10 cellular contexts compared by ENCODE assay signal in the genomic region with DNA sequence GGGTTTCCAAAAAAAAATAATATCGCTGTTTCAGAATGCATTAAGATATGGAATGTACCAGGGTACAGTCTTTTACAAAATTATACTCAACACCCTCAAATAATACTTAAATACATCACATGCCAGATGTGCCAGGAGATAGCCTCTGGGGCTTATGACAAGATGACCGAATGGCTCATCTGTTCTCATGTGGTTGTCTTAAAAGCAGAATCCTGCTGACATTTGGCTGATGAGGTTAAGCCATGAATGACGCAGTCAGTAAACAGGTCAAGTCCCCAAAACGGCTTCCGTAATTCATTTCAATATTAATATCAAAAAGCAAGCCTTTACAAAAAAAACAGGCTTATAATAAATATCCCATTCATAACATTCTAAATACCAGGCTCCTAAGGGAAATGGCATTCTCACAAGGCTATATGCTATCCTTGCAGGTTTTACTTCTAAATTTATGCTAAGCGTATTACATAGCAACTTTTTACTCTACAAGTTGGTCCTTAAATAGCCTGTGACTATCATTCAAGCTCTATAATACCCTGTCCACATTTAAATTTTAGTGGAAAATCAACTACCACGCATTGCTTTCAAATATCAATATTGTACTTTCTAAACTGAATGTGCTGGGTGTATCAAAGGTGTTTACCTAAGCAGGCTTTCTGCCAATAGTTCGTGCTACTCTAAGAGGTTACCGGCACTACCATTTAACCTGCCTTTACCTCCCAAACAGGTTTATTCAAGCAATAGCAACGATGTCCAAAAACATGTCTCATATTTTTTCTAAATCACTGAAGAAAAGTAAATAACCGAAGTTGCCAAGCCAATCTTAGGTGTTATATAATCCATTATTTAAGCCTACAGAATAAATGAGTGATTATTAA. TPM values are rescaled to one million over a fixed set of nuclear protein-coding genes. Genes with fewer than 3 reads are reported as not detected.
A peak's percentile ranks its signal among the peaks of the same experiment; 100 is the strongest.
DNase-seq lines count a peak whose midpoint lies in the region; ATAC-seq and TF ChIP-seq lines count a peak whose summit lies in the region.
"Had no signal": no experiment of that assay in that cellular context is flagged by ENCODE, and none has a peak within 500 bp of the region (broad histone marks: within the 10 kb centered on the region; RNA-seq: fewer than 3 reads in every experiment).

No MANE protein-coding gene starts in this region.

- no peak overlapping the region for H4K91ac ChIP-seq in neuronal stem cell (ENCODE audit: low read depth, low read length, poor library complexity)

- H3K23ac ChIP-seq in neuronal stem cell (ENCODE audit: low read depth, low read length, poor library complexity): no peak overlapping the region

- H2BK120ac ChIP-seq in neuronal stem cell (ENCODE audit: low read depth, low read length): no peak overlapping the region

- peak in 2 of 4 donors; percentile 58 to 84 for TF ChIP-seq EP300 in upper lobe of left lung (IDR thresholded peaks at IDR 0.05)

- no peak overlapping the region for H3K4me3 ChIP-seq in cardiac muscle cell
- H3K4me3 ChIP-seq in adrenal gland: no peak overlapping the region
- no peak overlapping the region for H3K4me3 ChIP-seq in upper lobe of left lung
- H3K4me3 ChIP-seq in neuronal stem cell (ENCODE audit: low read length in 2 of 2): no peak overlapping the region

- no peaks in the 10 kb centered on the region for H3K27me3 ChIP-seq in cardiac muscle cell
- H3K27me3 ChIP-seq in adrenal gland: no peaks in the 10 kb centered on the region
- H3K27me3 ChIP-seq in upper lobe of left lung: no peaks in the 10 kb centered on the region
- H3K27me3 ChIP-seq in neuronal stem cell (ENCODE audit: control insufficient read depth in 3 of 3, insufficient read depth in 3 of 3, low read depth in 1 of 3, low read length in 3 of 3): no peaks in the 10 kb centered on the region

- DNase-seq in cardiac muscle cell (ENCODE audit: low read depth in 1 of 2, low spot score in 1 of 2) (no peak), Right ventricle myocardium superior (no peak), adrenal gland (no peak), left lobe of liver (ENCODE audit: low spot score) (no peak), upper lobe of left lung (no peak), OCI-M1 (lab: John Stamatoyannopoulos, UW) (no peak), neuronal stem cell (ENCODE audit: low spot score) (no peak)
- DNase-seq: activated CD4-positive, alpha-beta T cell treated with anti-CD3 and anti-CD28 coated beads for 36 hours; NCI-H2107 had no signal

- H3K36me3 ChIP-seq in cardiac muscle cell (no peaks in the 10 kb centered on the region), adrenal gland (replicated peaks in 1 of 2) (no peaks in the 10 kb centered on the region), upper lobe of left lung (no peaks in the 10 kb centered on the region), neuronal stem cell (replicated peaks in 1 of 2; ENCODE audit: control insufficient read depth in 2 of 2, insufficient read depth in 2 of 2, low read length in 2 of 2) (no peaks in the 10 kb centered on the region)

- no peak overlapping the region for H4K8ac ChIP-seq in neuronal stem cell (ENCODE audit: low read depth, low read length)

- H2BK5ac ChIP-seq in neuronal stem cell (ENCODE audit: low read length): no peak overlapping the region

- peaks cover 11% of the 10 kb centered on the region for H3K79me1 ChIP-seq in neuronal stem cell (ENCODE audit: low read depth, low read length)

- TF ChIP-seq CTCF in cardiac muscle cell (IDR thresholded peaks at IDR 0.05; ENCODE audit: low read depth, low read length) (no peak), adrenal gland (IDR thresholded peaks at IDR 0.05) (no peak), upper lobe of left lung (IDR thresholded peaks at IDR 0.05) (no peak)

- H3K4ac ChIP-seq in neuronal stem cell (ENCODE audit: low read length): no peak overlapping the region

- no peak overlapping the region for H3K18ac ChIP-seq in neuronal stem cell (ENCODE audit: low read length)

- H3K4me1 ChIP-seq in cardiac muscle cell (ENCODE audit: low read depth) (peaks cover 3% of the 10 kb centered on the region), adrenal gland (replicated peaks in 1 of 2) (peaks cover 28 to 55% of the 10 kb centered on the region in 2 donors), upper lobe of left lung (peaks cover 53 to 89% (median 74%) of the 10 kb centered on the region in 4 donors), neuronal stem cell (ENCODE audit: control insufficient read depth in 2 of 2, insufficient read depth in 1 of 2, low read depth in 1 of 2, low read length in 2 of 2) (peaks cover 0 to 3% of the 10 kb centered on the region in 2 donors)

- H3K9me3 ChIP-seq in cardiac muscle cell (ENCODE audit: low read depth): no peaks in the 10 kb centered on the region
- no peaks in the 10 kb centered on the region for H3K9me3 ChIP-seq in adrenal gland (replicated peaks in 1 of 3)
- H3K9me3 ChIP-seq in upper lobe of left lung: no peaks in the 10 kb centered on the region
- H3K9me3 ChIP-seq in neuronal stem cell (replicated peaks in 1 of 2; ENCODE audit: control insufficient read depth in 2 of 2, insufficient read depth in 1 of 2, low read depth in 1 of 2, low read length in 2 of 2): peaks cover 0 to 4% of the 10 kb centered on the region in 2 donors

- H3K14ac ChIP-seq in neuronal stem cell (ENCODE audit: low read length): no peak overlapping the region

- H3K9ac ChIP-seq in neuronal stem cell (ENCODE audit: low read depth, low read length, poor library complexity): no peak overlapping the region

- H3K4me2 ChIP-seq in neuronal stem cell (ENCODE audit: insufficient read depth, low read length, poor library complexity, severe bottlenecking): no peak overlapping the region

- TF ChIP-seq POLR2A in adrenal gland (IDR thresholded peaks at IDR 0.05): no peak
- no peak for TF ChIP-seq POLR2A in upper lobe of left lung (IDR thresholded peaks at IDR 0.05)

- WGBS in adrenal gland, 4 donors: 65 to 68% (median 66%) methylated on average over 11 of the region's 11 CpGs
- WGBS in upper lobe of left lung, 2 donors: 69 to 75% methylated on average over 11 of the region's 11 CpGs
- no CpG with 5 or more reads among the region's 11 CpGs for WGBS in neuronal stem cell (ENCODE audit: extremely low coverage in 2 of 2, insufficient read length in 2 of 2, insufficient replicate concordance in 1 of 2), 2 donors

- ATAC-seq in Right ventricle myocardium superior (ENCODE audit: poor library complexity) (no peak), left lobe of liver (peak; percentile 67), upper lobe of left lung (ENCODE audit: low FRiP score in 2 of 2) (no peak), HG03442 (IDR thresholded peaks at IDR 0.05; ENCODE audit: unreplicated experiment) (no peak)
- ATAC-seq: activated CD4-positive, alpha-beta T cell treated with anti-CD3 and anti-CD28 coated beads for 36 hours had no signal

- intact Hi-C loops in Right ventricle myocardium superior (cut with DNase I): no loop called here
- intact Hi-C loops in adrenal gland (cut with DNase I): no loop called here

- H2AK5ac ChIP-seq in neuronal stem cell (ENCODE audit: low read depth, low read length): no peak overlapping the region

- H3K27ac ChIP-seq in cardiac muscle cell (peak overlapping the region; percentile 4), adrenal gland (peak overlapping the region; percentile 56 to 88 (median 72)), upper lobe of left lung (peak overlapping the region; percentile 57 to 74 (median 59)), neuronal stem cell (replicated peaks; ENCODE audit: low read length) (no peak overlapping the region)

- H2AFZ ChIP-seq in neuronal stem cell (ENCODE audit: low read length): no peak overlapping the region

- no peak overlapping the region for H2BK12ac ChIP-seq in neuronal stem cell (ENCODE audit: low read length)

- no peak overlapping the region for H2BK15ac ChIP-seq in neuronal stem cell (ENCODE audit: low read length)

RNA-seq across cellular contexts. Expression of a gene that starts 15.6 kb away (rescaled TPM):
- total RNA-seq in cardiac muscle cell (17.5 and 24.5 TPM in 2 replicates), Right ventricle myocardium superior (9.0 TPM), adrenal gland (10 to 100 TPM; 16.7 to 40.3 (median 23.0) TPM), left lobe of liver (13.5 TPM), upper lobe of left lung (10 to 100 TPM; 33.0 to 54.4 (median 45.9) TPM)
- polyA plus RNA-seq in cardiac muscle cell (11.9 and 18.5 TPM in 2 replicates), adrenal gland (10 to 100 TPM in 2 of 3 donors, 1 to 10 TPM in 1; 8.9 to 16.7 (median 14.8) TPM)
- polyA plus RNA-seq in neuronal stem cell (2013, experiment 1 of 2): 14.5 TPM
- 14.3 TPM for polyA plus RNA-seq in neuronal stem cell (2013, experiment 2 of 2)
